Comparison of ENCODE assay signal across 1 cellular context in the genomic region with DNA sequence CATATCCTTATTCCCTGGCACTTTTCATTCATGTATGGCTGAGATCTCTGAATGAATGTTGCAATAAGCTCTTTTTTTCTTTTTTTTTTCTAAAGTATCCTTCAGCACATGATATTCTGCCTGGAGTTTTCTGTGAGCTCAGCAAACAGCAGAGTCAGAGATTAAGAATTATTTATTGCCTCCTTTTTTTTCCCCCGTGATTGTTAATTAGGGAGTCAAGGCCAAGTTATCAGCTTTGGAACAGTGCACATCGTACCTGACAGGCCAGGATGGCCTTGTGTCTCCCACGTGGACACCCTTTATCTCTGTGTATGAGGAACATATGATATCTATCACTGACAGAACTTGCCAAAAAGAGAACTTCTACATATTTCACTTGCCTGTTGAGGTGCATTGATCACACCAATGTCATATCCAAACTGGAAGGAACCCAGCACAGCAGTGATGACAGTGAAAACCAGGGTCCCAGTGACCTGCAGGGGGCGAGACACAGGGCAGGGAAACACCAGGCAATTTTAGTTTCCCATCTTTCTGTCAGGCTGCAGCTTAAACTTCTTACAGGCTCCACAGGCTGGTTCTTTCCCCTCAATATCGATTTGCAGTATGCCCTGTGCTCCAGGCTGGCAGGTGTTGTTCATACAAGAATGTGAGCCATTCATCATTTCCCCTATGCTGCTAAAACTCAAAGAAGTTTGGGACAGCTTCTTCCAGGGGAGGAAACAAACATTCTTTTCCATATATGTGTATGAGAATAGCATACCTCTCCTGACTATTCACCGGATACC.
TF ChIP-seq lines count a peak whose summit lies in the region.

No MANE protein-coding gene starts in this region.

TF ChIP-seq in IMR-90, 13 proteins besides CTCF, POLR2A, EP300 and RAD21:
- no peak for TF ChIP-seq MAZ (IDR thresholded peaks at IDR 0.05; ENCODE audit: borderline replicate concordance, low read depth, low read length)
- TF ChIP-seq MXI1 (IDR thresholded peaks at IDR 0.05; ENCODE audit: borderline replicate concordance, low read depth, low read length), result no peak
- TF ChIP-seq NFE2L2 (IDR thresholded peaks at IDR 0.05; ENCODE audit: low read depth, low read length), result no peak
- no peak for TF ChIP-seq ELK1 (IDR thresholded peaks at IDR 0.05; ENCODE audit: borderline replicate concordance, low read depth, low read length)
- TF ChIP-seq SMC3 (IDR thresholded peaks at IDR 0.05; ENCODE audit: low read depth, low read length), result no peak
- TF ChIP-seq MAFK (IDR thresholded peaks at IDR 0.05; ENCODE audit: low read depth, low read length), result no peak
- no peak for TF ChIP-seq RCOR1 (IDR thresholded peaks at IDR 0.05; ENCODE audit: insufficient replicate concordance, low read length)
- no peak for TF ChIP-seq BHLHE40 (IDR thresholded peaks at IDR 0.05; ENCODE audit: low read depth, low read length)
- TF ChIP-seq RFX5 (IDR thresholded peaks at IDR 0.05; ENCODE audit: low read depth, low read length), result no peak
- no peak for TF ChIP-seq CEBPB (IDR thresholded peaks at IDR 0.05; ENCODE audit: low read depth, low read length)
